21 cellular contexts compared by ENCODE assay signal in genomic region chr21:15522148-15522547, GRCh38.
DNase-seq lines count a peak whose midpoint lies in the region; FAIRE-seq and TF ChIP-seq lines count a peak whose summit lies in the region.
"Had no signal": no experiment of that assay in that cellular context is flagged by ENCODE, and none has a peak within 500 bp of the region (broad histone marks: within the 10 kb centered on the region; RNA-seq: fewer than 3 reads in every experiment).

No MANE protein-coding gene starts in this region.

- H3K9ac ChIP-seq in BLaER1 = no peak overlapping the region
- H3K9ac ChIP-seq in kidney (ENCODE audit: low read length in 2 of 2) = no peak overlapping the region
- H3K9ac ChIP-seq: BLaER1 treated with 17β-estradiol and CSF1 and Interleukin-3, amounts not matched to agents 10 nM and 100 nM had no signal

- H3K9me3 ChIP-seq in BLaER1 (peaks cover 76% of the 10 kb centered on the region), kidney (ENCODE audit: control insufficient read depth in 1 of 2, low read length in 2 of 2) (no peaks in the 10 kb centered on the region), suprapubic skin (no peaks in the 10 kb centered on the region)
- H3K9me3 ChIP-seq: BE2C, Caco-2 had no signal

- H4K20me1 ChIP-seq in BLaER1 = no peaks in the 10 kb centered on the region
- H4K20me1 ChIP-seq: BLaER1 treated with 17β-estradiol and CSF1 and Interleukin-3, amounts not matched to agents 10 nM and 100 nM had no signal

- no peak for TF ChIP-seq POLR2A in suprapubic skin (IDR thresholded peaks at IDR 0.05)

- TF ChIP-seq EP300 in suprapubic skin (IDR thresholded peaks at IDR 0.05) = no peak

- peak; percentile 58 for DNase-seq in kidney
- DNase-seq in suprapubic skin (ENCODE audit: low spot score in 2 of 2) = peak; percentile 29 to 69
- DNase-seq in GM19239 (ENCODE audit: insufficient read length, low spot score) = no peak
- no peak for DNase-seq in EL
- DNase-seq: 8988T; ACHN; BE2C; Caco-2; Calu3; CD4-positive, alpha-beta T cell; CD8-positive, alpha-beta T cell; DMS79 treated with DMSO at 0.1 percent for 48 hours; GDM1 had no signal

- TF ChIP-seq CTCF in kidney (IDR thresholded peaks at IDR 0.05; ENCODE audit: borderline replicate concordance, extremely low read depth, insufficient read depth) (no peak), suprapubic skin (IDR thresholded peaks at IDR 0.05) (no peak)

- intact Hi-C loops in kidney (cut with DNase I) = no loop called here

- no peak overlapping the region for H3K4me2 ChIP-seq in BLaER1
- H3K4me2 ChIP-seq: BLaER1 treated with 17β-estradiol and CSF1 and Interleukin-3, amounts not matched to agents 10 nM and 100 nM had no signal

- H3K36me3 ChIP-seq in BLaER1 = peaks cover 36% of the 10 kb centered on the region
- no peaks in the 10 kb centered on the region for H3K36me3 ChIP-seq in kidney (ENCODE audit: control insufficient read depth in 1 of 2, insufficient read depth in 2 of 2, low read length in 2 of 2)
- H3K36me3 ChIP-seq in suprapubic skin = no peaks in the 10 kb centered on the region
- H3K36me3 ChIP-seq: BE2C had no signal

- no peak overlapping the region for H3K27ac ChIP-seq in BLaER1
- H3K27ac ChIP-seq in kidney (ENCODE audit: low read depth in 2 of 2, low read length in 2 of 2) = no peak overlapping the region
- H3K27ac ChIP-seq in suprapubic skin = no peak overlapping the region
- H3K27ac ChIP-seq: BLaER1 treated with 17β-estradiol and CSF1 and Interleukin-3, amounts not matched to agents 10 nM and 100 nM; C4-2B had no signal

- H3K4me3 ChIP-seq in BLaER1 = peak overlapping the region; percentile 37; the same call in 1 of the 2 replicates
- H3K4me3 ChIP-seq in kidney (ENCODE audit: low read length in 2 of 2) = no peak overlapping the region
- H3K4me3 ChIP-seq in suprapubic skin = no peak overlapping the region
- H3K4me3 ChIP-seq: GM12878 had no signal

- H3K4me1 ChIP-seq in BLaER1 = peaks cover 20% of the 10 kb centered on the region
- no peaks in the 10 kb centered on the region for H3K4me1 ChIP-seq in kidney (ENCODE audit: control insufficient read depth in 1 of 2, insufficient read depth in 1 of 2, low read depth in 1 of 2, low read length in 2 of 2)
- H3K4me1 ChIP-seq in suprapubic skin = no peaks in the 10 kb centered on the region
- H3K4me1 ChIP-seq: BE2C, Caco-2 had no signal

- WGBS in suprapubic skin = 100% methylated on average over 1 of the region's 5 CpGs

- FAIRE-seq in kidney (lab: Jason Lieb, UNC) (no peak), GM19239 (lab: Jason Lieb, UNC) (no peak)
- FAIRE-seq: A204.1, D721Med, GM12878, GM12892, GM18507 had no signal

- H3K27me3 ChIP-seq in BLaER1 (no peaks in the 10 kb centered on the region), suprapubic skin (no peaks in the 10 kb centered on the region)
- H3K27me3 ChIP-seq: BE2C; BLaER1 treated with 17β-estradiol and CSF1 and Interleukin-3, amounts not matched to agents 10 nM and 100 nM had no signal

Comparison
In these comparisons a context has a peak if more than half of its experiments do, and no peak if none do; other contexts are left out.
1. DNase-seq: peak in kidney (single experiment) and suprapubic skin (2 of 2); none in GM19239 (single experiment) and EL (single experiment).